1 cellular context compared by ENCODE assay signal in the genomic region with DNA sequence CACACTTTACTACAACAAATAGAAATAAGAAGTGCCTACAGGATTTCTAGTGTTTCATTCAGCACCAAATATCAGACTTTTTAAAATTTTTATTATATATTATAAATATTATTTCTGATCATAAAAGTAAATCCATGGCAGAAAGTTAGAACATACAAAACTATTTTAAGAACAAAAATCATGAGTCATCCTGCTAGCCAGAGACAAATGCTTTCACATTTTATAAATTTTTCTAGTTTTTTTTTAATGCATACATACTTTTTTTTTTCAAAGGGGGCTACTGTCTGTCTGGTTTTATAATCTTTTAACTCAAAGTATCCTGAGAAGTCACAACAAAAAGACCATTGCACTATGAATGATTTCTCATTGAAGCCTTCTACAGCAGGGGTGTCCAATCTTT.
TF ChIP-seq lines count a peak whose summit lies in the region.

No MANE protein-coding gene starts in this region.

TF ChIP-seq in SK-N-SH, 30 proteins besides CTCF, POLR2A, EP300 and RAD21 (continued from another document):
- TF ChIP-seq PBX3 (IDR thresholded peaks at IDR 0.05) (peak; percentile 7; the same call in 1 of the 2 replicates), NFIC (IDR thresholded peaks at IDR 0.05; ENCODE audit: borderline replicate concordance) (no peak), FOXM1 (IDR thresholded peaks at IDR 0.05; ENCODE audit: low read depth) (no peak), RFX5 (IDR thresholded peaks at IDR 0.05; ENCODE audit: low read length) (no peak), TAF1 (IDR thresholded peaks at IDR 0.05; ENCODE audit: borderline replicate concordance, low read depth, low read length) (no peak), MEF2A (IDR thresholded peaks at IDR 0.05; ENCODE audit: borderline replicate concordance, low read depth) (peak; percentile 65; the same call in 1 of the 2 replicates), TEAD4 (IDR thresholded peaks at IDR 0.05; ENCODE audit: borderline replicate concordance, insufficient read depth) (no peak)
